In genomic region chrY:7730666-7731065, GRCh38 we compare ENCODE assay signal across 22 cellular contexts.
DNase-seq lines count a peak whose midpoint lies in the region; ATAC-seq and TF ChIP-seq lines count a peak whose summit lies in the region.
"Had no signal": no experiment of that assay in that cellular context is flagged by ENCODE, and none has a peak within 500 bp of the region (broad histone marks: within the 10 kb centered on the region; RNA-seq: fewer than 3 reads in every experiment).

No MANE protein-coding gene starts in this region.

- H3K9me3 Mint-ChIP-seq in activated naive CD8-positive, alpha-beta T cell treated with anti-CD3 and anti-CD28 coated beads, Interleukin-2, amount 50 U/mL, for 24 hours = no peaks in the 10 kb centered on the region
- no peaks in the 10 kb centered on the region for H3K9me3 Mint-ChIP-seq in activated naive CD8-positive, alpha-beta T cell treated with anti-CD3 and anti-CD28 coated beads for 36 hours
- H3K9me3 Mint-ChIP-seq in activated B cell treated with CpG ODN at 0.5 μM for 24 hours = no peaks in the 10 kb centered on the region
- H3K9me3 Mint-ChIP-seq in stimulated activated memory B cell treated with anti-CD40 and anti-IgM and Interleukin-4, amounts not matched to agents 10 μg/mL and 1 μg/mL and 100 μg/mL, for 72 hours = no peaks in the 10 kb centered on the region
- H3K9me3 Mint-ChIP-seq: CD4-positive, CD25-positive, alpha-beta regulatory T cell had no signal

- intact Hi-C loops in activated B cell treated with CpG ODN at 0.5 μM for 24 hours (cut with micrococcal nuclease) = loop anchor here (1.0 to 10.0 kb wide), 2 partner anchors 8 to 54 kb away; no protein-coding TSS in a partner anchor

- no peak overlapping the region for H3K27ac Mint-ChIP-seq in activated naive CD8-positive, alpha-beta T cell treated with anti-CD3 and anti-CD28 coated beads, Interleukin-2, amount 50 U/mL, for 24 hours
- H3K27ac Mint-ChIP-seq in activated naive CD8-positive, alpha-beta T cell treated with anti-CD3 and anti-CD28 coated beads for 36 hours = no peak overlapping the region
- peak overlapping the region; percentile 88 for H3K27ac Mint-ChIP-seq in activated B cell treated with CpG ODN at 0.5 μM for 24 hours
- peak overlapping the region; percentile 73 for H3K27ac Mint-ChIP-seq in stimulated activated memory B cell treated with anti-CD40 and anti-IgM and Interleukin-4, amounts not matched to agents 10 μg/mL and 1 μg/mL and 100 μg/mL, for 72 hours
- H3K27ac Mint-ChIP-seq: CD4-positive, CD25-positive, alpha-beta regulatory T cell had no signal

- CTCF ChIA-PET in activated B cell treated with CpG ODN at 0.5 μM for 24 hours (lab: Charles Lee) = no interaction called here

- no peak for DNase-seq in activated naive CD8-positive, alpha-beta T cell treated with anti-CD3 and anti-CD28 coated beads, Interleukin-2, amount 50 U/mL, for 24 hours
- DNase-seq in activated naive CD8-positive, alpha-beta T cell treated with anti-CD3 and anti-CD28 coated beads for 36 hours = no peak
- DNase-seq in activated B cell treated with CpG ODN at 0.5 μM for 24 hours (no peak), hippocampal formation (lab: John Stamatoyannopoulos, UW) (no peak), MM.1S (no peak)
- DNase-seq: CD4-positive, CD25-positive, alpha-beta regulatory T cell; GOT3; IMR-90; NCI-H1105; NCI-H146; NCI-H2029; NCI-H226; NCI-H510A treated with DMSO at 0.1 percent for 48 hours; NCI-H748 treated with DMSO at 0.1 percent for 48 hours; Peyer's patch had no signal

- H3K4me1 Mint-ChIP-seq in activated naive CD8-positive, alpha-beta T cell treated with anti-CD3 and anti-CD28 coated beads, Interleukin-2, amount 50 U/mL, for 24 hours = peaks cover 30% of the 10 kb centered on the region
- H3K4me1 Mint-ChIP-seq in activated naive CD8-positive, alpha-beta T cell treated with anti-CD3 and anti-CD28 coated beads for 36 hours = peaks cover 7% of the 10 kb centered on the region
- H3K4me1 Mint-ChIP-seq in activated B cell treated with CpG ODN at 0.5 μM for 24 hours = peaks cover 67% of the 10 kb centered on the region
- peaks cover 37% of the 10 kb centered on the region for H3K4me1 Mint-ChIP-seq in stimulated activated memory B cell treated with anti-CD40 and anti-IgM and Interleukin-4, amounts not matched to agents 10 μg/mL and 1 μg/mL and 100 μg/mL, for 72 hours
- H3K4me1 Mint-ChIP-seq: CD4-positive, CD25-positive, alpha-beta regulatory T cell had no signal

- TF ChIP-seq CTCF in activated B cell treated with CpG ODN at 0.5 μM for 24 hours (IDR thresholded peaks at IDR 0.05) (no peak), MM.1S (IDR thresholded peaks at IDR 0.05; ENCODE audit: low read length) (no peak)

- H3K4me3 ChIP-seq in MM.1S (ENCODE audit: low read length) = no peak overlapping the region
- H3K4me3 ChIP-seq: GM12878, Peyer's patch, SJSA1 had no signal

- no peaks in the 10 kb centered on the region for H4K20me1 ChIP-seq in MM.1S (ENCODE audit: insufficient read depth, low read length)

- no peak overlapping the region for H3K4me3 Mint-ChIP-seq in activated naive CD8-positive, alpha-beta T cell treated with anti-CD3 and anti-CD28 coated beads, Interleukin-2, amount 50 U/mL, for 24 hours
- H3K4me3 Mint-ChIP-seq in activated naive CD8-positive, alpha-beta T cell treated with anti-CD3 and anti-CD28 coated beads for 36 hours = no peak overlapping the region
- H3K4me3 Mint-ChIP-seq in activated B cell treated with CpG ODN at 0.5 μM for 24 hours = peak overlapping the region; percentile 46
- no peak overlapping the region for H3K4me3 Mint-ChIP-seq in stimulated activated memory B cell treated with anti-CD40 and anti-IgM and Interleukin-4, amounts not matched to agents 10 μg/mL and 1 μg/mL and 100 μg/mL, for 72 hours
- H3K4me3 Mint-ChIP-seq: CD4-positive, CD25-positive, alpha-beta regulatory T cell had no signal

- H3K9me3 ChIP-seq in MM.1S (replicated peaks; ENCODE audit: insufficient read depth, low read length) = no peaks in the 10 kb centered on the region
- H3K9me3 ChIP-seq: Peyer's patch, SJSA1 had no signal

- H3K4me2 ChIP-seq in MM.1S (ENCODE audit: low read depth, low read length) = no peak overlapping the region
- H3K4me2 ChIP-seq: KMS-11 had no signal

- no peaks in the 10 kb centered on the region for H3K36me3 ChIP-seq in MM.1S (replicated peaks; ENCODE audit: insufficient read depth, low read length)
- H3K36me3 ChIP-seq: Peyer's patch, SJSA1 had no signal

- POLR2A ChIA-PET in activated B cell treated with CpG ODN at 0.5 μM for 24 hours (lab: Charles Lee) = interaction anchor here (0.8 kb wide), 1 partner anchor 457 kb away, joined by 4 read pairs; no protein-coding TSS in a partner anchor

- peaks cover 4% of the 10 kb centered on the region for H3K27me3 Mint-ChIP-seq in activated naive CD8-positive, alpha-beta T cell treated with anti-CD3 and anti-CD28 coated beads, Interleukin-2, amount 50 U/mL, for 24 hours
- H3K27me3 Mint-ChIP-seq in activated naive CD8-positive, alpha-beta T cell treated with anti-CD3 and anti-CD28 coated beads for 36 hours = no peaks in the 10 kb centered on the region
- H3K27me3 Mint-ChIP-seq in activated B cell treated with CpG ODN at 0.5 μM for 24 hours = no peaks in the 10 kb centered on the region
- no peaks in the 10 kb centered on the region for H3K27me3 Mint-ChIP-seq in stimulated activated memory B cell treated with anti-CD40 and anti-IgM and Interleukin-4, amounts not matched to agents 10 μg/mL and 1 μg/mL and 100 μg/mL, for 72 hours

- H2AFZ ChIP-seq in MM.1S (ENCODE audit: low read length) = no peak overlapping the region

- no peaks in the 10 kb centered on the region for H3K36me3 Mint-ChIP-seq in activated naive CD8-positive, alpha-beta T cell treated with anti-CD3 and anti-CD28 coated beads, Interleukin-2, amount 50 U/mL, for 24 hours (ENCODE audit: low read depth)
- no peaks in the 10 kb centered on the region for H3K36me3 Mint-ChIP-seq in activated naive CD8-positive, alpha-beta T cell treated with anti-CD3 and anti-CD28 coated beads for 36 hours
- H3K36me3 Mint-ChIP-seq in activated B cell treated with CpG ODN at 0.5 μM for 24 hours (ENCODE audit: low read depth) = no peaks in the 10 kb centered on the region
- H3K36me3 Mint-ChIP-seq in stimulated activated memory B cell treated with anti-CD40 and anti-IgM and Interleukin-4, amounts not matched to agents 10 μg/mL and 1 μg/mL and 100 μg/mL, for 72 hours = no peaks in the 10 kb centered on the region
- H3K36me3 Mint-ChIP-seq: CD4-positive, CD25-positive, alpha-beta regulatory T cell had no signal

- H3K4me1 ChIP-seq in MM.1S (ENCODE audit: low read length) = no peaks in the 10 kb centered on the region
- H3K4me1 ChIP-seq: Peyer's patch, SJSA1 had no signal

- H3K27ac ChIP-seq in MM.1S (ENCODE audit: low read length) = no peak overlapping the region
- H3K27ac ChIP-seq: KMS-11, Peyer's patch, SJSA1 had no signal

- H3K27me3 ChIP-seq in MM.1S (replicated peaks; ENCODE audit: insufficient read depth, low read length) = no peaks in the 10 kb centered on the region
- H3K27me3 ChIP-seq: Peyer's patch, SJSA1 had no signal

- no peak overlapping the region for H3K9ac ChIP-seq in MM.1S (ENCODE audit: low read length)
- H3K9ac ChIP-seq: KMS-11 had no signal

- no peaks in the 10 kb centered on the region for H3F3A ChIP-seq in MM.1S (ENCODE audit: insufficient read depth, low read length)

- ATAC-seq in activated naive CD8-positive, alpha-beta T cell treated with anti-CD3 and anti-CD28 coated beads, Interleukin-2, amount 50 U/mL, for 24 hours = peak; percentile 30
- ATAC-seq in HG02798 (IDR thresholded peaks at IDR 0.05; ENCODE audit: poor library complexity, unreplicated experiment) = peak; percentile 69
- peak; percentile 80 for ATAC-seq in activated B cell treated with CpG ODN at 0.5 μM for 24 hours (ENCODE audit: low read depth)
- peak; percentile 63 for ATAC-seq in stimulated activated memory B cell treated with anti-CD40 and anti-IgM and Interleukin-4, amounts not matched to agents 10 μg/mL and 1 μg/mL and 100 μg/mL, for 72 hours
- no peak for ATAC-seq in HG02885 (IDR thresholded peaks at IDR 0.05; ENCODE audit: poor library complexity, unreplicated experiment)
- ATAC-seq: GM12878, Right ventricle myocardium inferior had no signal

- H3K79me2 ChIP-seq in MM.1S (ENCODE audit: low read length) = no peaks in the 10 kb centered on the region

- no peaks in the 10 kb centered on the region for H3K9me2 ChIP-seq in MM.1S (replicated peaks; ENCODE audit: insufficient read depth, low read length)

Comparison
In these comparisons a context has a peak if more than half of its experiments do, and no peak if none do; other contexts are left out.
1. H3K27ac Mint-ChIP-seq: peak in activated B cell treated with CpG ODN at 0.5 μM for 24 hours (single experiment) and stimulated activated memory B cell treated with anti-CD40 and anti-IgM and Interleukin-4, amounts not matched to agents 10 μg/mL and 1 μg/mL and 100 μg/mL, for 72 hours (single experiment); none in activated naive CD8-positive, alpha-beta T cell treated with anti-CD3 and anti-CD28 coated beads, Interleukin-2, amount 50 U/mL, for 24 hours (single experiment) and activated naive CD8-positive, alpha-beta T cell treated with anti-CD3 and anti-CD28 coated beads for 36 hours (single experiment).